1 cellular context compared by ENCODE assay signal in genomic region chr11:64314146-64314804, GRCh38.
TF ChIP-seq lines count a peak whose summit lies in the region.

No MANE protein-coding gene starts in this region.

TF ChIP-seq in HEK293, 187 proteins besides CTCF, POLR2A, EP300 and RAD21 (continued from another document):
- TF ChIP-seq ZBTB10 (tag by site-specific recombination; IDR thresholded peaks at IDR 0.05) (no peak), REPIN1 (tag by site-specific recombination; IDR thresholded peaks at IDR 0.05; ENCODE audit: low read depth) (no peak), PRDM1 (tag by site-specific recombination; IDR thresholded peaks at IDR 0.05) (peak; percentile 58; the same call in 1 of the 2 replicates), OVOL3 (tag by site-specific recombination; IDR thresholded peaks at IDR 0.05) (no peak), ZNF169 (tag by site-specific recombination; IDR thresholded peaks at IDR 0.05) (no peak), ZNF24 (tag by site-specific recombination; IDR thresholded peaks at IDR 0.05) (no peak), IKZF3 (tag by site-specific recombination; IDR thresholded peaks at IDR 0.05) (peak; percentile 35; the same call in 1 of the 2 replicates), HOXD13 (CRISPR knock-in tag; IDR thresholded peaks at IDR 0.05; ENCODE audit: borderline replicate concordance) (no peak), ZNF121 (tag by site-specific recombination; IDR thresholded peaks at IDR 0.05) (no peak), ZNF571 (tag by site-specific recombination; IDR thresholded peaks at IDR 0.05) (no peak), ZNF544 (tag by site-specific recombination; IDR thresholded peaks at IDR 0.05) (no peak), ZNF792 (tag by site-specific recombination; IDR thresholded peaks at IDR 0.05) (no peak), ZNF514 (tag by site-specific recombination; IDR thresholded peaks at IDR 0.05) (no peak), PRDM4 (tag by site-specific recombination; IDR thresholded peaks at IDR 0.05) (peak; percentile 44; the same call in 1 of the 2 replicates)
